ENCODE assay signal across 18 cellular contexts in genomic region chr20:62197321-62197720, GRCh38. TPM values are rescaled to one million over a fixed set of nuclear protein-coding genes. Genes with fewer than 3 reads are reported as not detected.
A peak's percentile ranks its signal among the peaks of the same experiment; 100 is the strongest.
DNase-seq lines count a peak whose midpoint lies in the region; ATAC-seq, FAIRE-seq and TF ChIP-seq lines count a peak whose summit lies in the region.
"Had no signal": no experiment of that assay in that cellular context is flagged by ENCODE, and none has a peak within 500 bp of the region (broad histone marks: within the 10 kb centered on the region; RNA-seq: fewer than 3 reads in every experiment).

No MANE protein-coding gene starts in this region.

- no peak overlapping the region for H2AFZ ChIP-seq in HepG2 (ENCODE audit: low read length)

- FAIRE-seq in HepG2 (lab: Jason Lieb, UNC) = no peak
- FAIRE-seq: A549, GM12878, GM19239, H1 had no signal

- peaks cover 2% of the 10 kb centered on the region for H3K79me2 ChIP-seq in HepG2 (ENCODE audit: insufficient read depth, low read length)

- H3K27me3 ChIP-seq in left ventricle myocardium inferior (ENCODE audit: low read depth) (no peaks in the 10 kb centered on the region), right lobe of liver (no peaks in the 10 kb centered on the region), HepG2 (ENCODE audit: control insufficient read depth in 1 of 2, insufficient read depth in 2 of 2, low read length in 2 of 2) (no peaks in the 10 kb centered on the region), spleen (replicated peaks in 1 of 7) (no peaks in the 10 kb centered on the region)
- H3K27me3 ChIP-seq: BLaER1 treated with 17β-estradiol and CSF1 and Interleukin-3, amounts not matched to agents 10 nM and 100 nM had no signal

- peak; percentile 14 for DNase-seq in Right ventricle myocardium inferior (ENCODE audit: missing footprints)
- DNase-seq in left ventricle myocardium inferior = no peak
- DNase-seq in right lobe of liver = peak in 2 of 3 donors; percentile 1 to 9
- no peak for DNase-seq in HepG2 (ENCODE audit: low spot score)
- peak; percentile 9 for DNase-seq in spleen
- DNase-seq in AG08396 (ENCODE audit: low spot score) = no peak
- DNase-seq: Calu3; CD8-positive, alpha-beta T cell; DMS79 treated with DMSO at 0.1 percent for 48 hours; H9 had no signal

- in situ Hi-C loops in HepG2 (cut with HindIII; ENCODE audit: extremely low pct_ligation_motif_present, low pct_unique_long_range_greater_than_20kb) = no loop called here

- intact Hi-C loops in Right ventricle myocardium inferior (cut with DNase I) = no loop called here
- intact Hi-C loops in left ventricle myocardium inferior (cut with micrococcal nuclease) = no loop called here
- intact Hi-C loops in right lobe of liver (cut with DNase I) = no loop called here
- intact Hi-C loops in HepG2 (cut with micrococcal nuclease; ENCODE audit: unreplicated experiment) = no loop called here
- intact Hi-C loops in spleen (cut with DNase I; ENCODE audit: low total_unique reads) = no loop called here

- no peak for TF ChIP-seq RAD21 in HepG2 (CRISPR knock-in tag; IDR thresholded peaks at IDR 0.05)

- H3K4me2 ChIP-seq in HepG2 (ENCODE audit: low read depth, low read length) = no peak overlapping the region
- H3K4me2 ChIP-seq: A549 had no signal

- no peak overlapping the region for H3K4me3 ChIP-seq in left ventricle myocardium inferior
- no peak overlapping the region for H3K4me3 ChIP-seq in right lobe of liver
- H3K4me3 ChIP-seq in HepG2 (replicated peaks in 1 of 3; ENCODE audit: insufficient read depth in 1 of 3, low read depth in 2 of 3, low read length in 3 of 3) = no peak overlapping the region
- no peak overlapping the region for H3K4me3 ChIP-seq in spleen
- H3K4me3 ChIP-seq: A549; BLaER1 treated with 17β-estradiol and CSF1 and Interleukin-3, amounts not matched to agents 10 nM and 100 nM; GM12878 had no signal

- BruUV-seq in HepG2 (replicated peaks; lab: Mats Ljungman, UMichigan) = no TSS peak

- no peak overlapping the region for H3K27ac ChIP-seq in left ventricle myocardium inferior (replicated peaks)
- no peak overlapping the region for H3K27ac ChIP-seq in right lobe of liver
- no peak overlapping the region for H3K27ac ChIP-seq in HepG2 (ENCODE audit: extremely low read length, insufficient read depth, low read length)
- H3K27ac ChIP-seq in spleen = no peak overlapping the region
- H3K27ac ChIP-seq: 22Rv1, A549 had no signal

- TF ChIP-seq CTCF in left ventricle myocardium inferior (IDR thresholded peaks at IDR 0.05; ENCODE audit: borderline replicate concordance) = no peak
- no peak for TF ChIP-seq CTCF in right lobe of liver (IDR thresholded peaks at IDR 0.05)
- TF ChIP-seq CTCF in HepG2 (CRISPR knock-in tag; IDR thresholded peaks at IDR 0.05) = no peak
- no peak for TF ChIP-seq CTCF in spleen (IDR thresholded peaks at IDR 0.05 in 8 of 11, conservative IDR thresholded peaks at IDR 0.05 in 3 of 11)

- ATAC-seq in Right ventricle myocardium inferior (no peak), right lobe of liver (no peak), HepG2 (no peak), HG03196 (IDR thresholded peaks at IDR 0.05; ENCODE audit: unreplicated experiment) (no peak)
- ATAC-seq: A549; CD8-positive, alpha-beta T cell; GM12878 had no signal

- CTCF ChIA-PET in HepG2 (lab: Yijun Ruan, JAX; ENCODE audit: low intra/inter-chr PET ratio, low total read pairs) = no interaction called here

- H3K9me3 ChIP-seq in left ventricle myocardium inferior (replicated peaks) (no peaks in the 10 kb centered on the region), right lobe of liver (no peaks in the 10 kb centered on the region), HepG2 (ENCODE audit: low read length) (no peaks in the 10 kb centered on the region), spleen (no peaks in the 10 kb centered on the region)
- H3K9me3 ChIP-seq: A549; BLaER1 treated with 17β-estradiol and CSF1 and Interleukin-3, amounts not matched to agents 10 nM and 100 nM had no signal

- H4K20me1 ChIP-seq in HepG2 (ENCODE audit: insufficient read depth, low read length) = no peaks in the 10 kb centered on the region

- H3K36me3 ChIP-seq in left ventricle myocardium inferior (peaks cover 86% of the 10 kb centered on the region), right lobe of liver (peaks cover 0 to 60% (median 21%) of the 10 kb centered on the region in 4 donors), HepG2 (replicated peaks in 1 of 2; ENCODE audit: control insufficient read depth in 1 of 2, insufficient read depth in 2 of 2, low read length in 2 of 2) (peaks cover 40 to 65% of the 10 kb centered on the region in 2 experiments), spleen (peaks cover 0 to 100% (median 75%) of the 10 kb centered on the region in 6 donors)

- WGBS in right lobe of liver (ENCODE audit: insufficient coverage, low coverage, low lambda C conversion rate, missing lambda C conversion rate) = 78% methylated on average over 9 of the region's 9 CpGs
- 97% methylated on average over 9 of the region's 9 CpGs for WGBS in HepG2 (ENCODE audit: low lambda C conversion rate)
- 83 to 99% (median 91%) methylated on average over 9 of the region's 9 CpGs for WGBS in spleen, 5 donors

- TF ChIP-seq POLR2A in right lobe of liver (IDR thresholded peaks at IDR 0.05) = no peak
- TF ChIP-seq POLR2A in HepG2 (IDR thresholded peaks at IDR 0.05; ENCODE audit: insufficient read depth in 1 of 2, low read depth in 2 of 2, low read length in 2 of 2) = no peak
- no peak for TF ChIP-seq POLR2A in spleen (IDR thresholded peaks at IDR 0.05)

- no peak overlapping the region for H3K9ac ChIP-seq in HepG2 (ENCODE audit: insufficient read depth, low read depth, low read length)

- TF ChIP-seq EP300 in HepG2 (IDR thresholded peaks at IDR 0.05; ENCODE audit: low read depth in 2 of 2, low read length in 2 of 2) = no peak
- no peak for TF ChIP-seq EP300 in HepG2 (CRISPR knock-in tag; IDR thresholded peaks at IDR 0.05; ENCODE audit: borderline replicate concordance)

- POLR2A ChIA-PET in HepG2 (lab: Yijun Ruan, JAX) = interaction anchor here (1.1 kb wide), 1 partner anchor 9 kb away, joined by 3 read pairs; no protein-coding TSS in a partner anchor

- H3K4me1 ChIP-seq in left ventricle myocardium inferior (peaks cover 10% of the 10 kb centered on the region), right lobe of liver (peaks cover 0 to 10% (median 0%) of the 10 kb centered on the region in 4 donors), HepG2 (ENCODE audit: insufficient read depth, low read length) (no peaks in the 10 kb centered on the region), spleen (peaks cover 3 to 36% (median 16%) of the 10 kb centered on the region in 6 donors)
- H3K4me1 ChIP-seq: A549 had no signal

RNA-seq across cellular contexts. Expression of gene MTG2, which starts 14.5 kb away (rescaled TPM):
- total RNA-seq in Right ventricle myocardium inferior = 21.6 TPM
- 25.9 TPM for total RNA-seq in left ventricle myocardium inferior
- total RNA-seq in right lobe of liver = 10 to 100 TPM; 27.0 to 45.6 (median 31.8) TPM
- 31.3 and 37.8 TPM in 2 replicates for total RNA-seq in HepG2 (2016; rRNA removed; fragmentation: Illumina TruSeq; extraction: Trizol)
- total RNA-seq in HepG2 (2016; cell fraction: cytosol; rRNA removed; fragmentation: Illumina TruSeq; extraction: Trizol; ENCODE audit: low read depth) = 14.9 and 15.3 TPM in 2 replicates
- 30.0 and 35.2 TPM in 2 replicates for total RNA-seq in HepG2 (2016; cell fraction: insoluble cytoplasmic fraction; rRNA removed; fragmentation: Illumina TruSeq; extraction: Trizol)
- total RNA-seq in HepG2 (2016; cell fraction: membrane; rRNA removed; fragmentation: Illumina TruSeq; extraction: Trizol) = 20.4 and 23.8 TPM in 2 replicates
- total RNA-seq in HepG2 (2016; cell fraction: nucleus; rRNA removed; fragmentation: Illumina TruSeq; extraction: Trizol) = 23.8 and 28.4 TPM in 2 replicates
- polyA plus RNA-seq in HepG2 (2011; rRNA removed) = 20.4 and 22.5 TPM in 2 replicates
- polyA plus RNA-seq in HepG2 (2011; cell fraction: cytosol; rRNA removed) = 19.5 and 23.4 TPM in 2 replicates
- polyA plus RNA-seq in HepG2 (2011; cell fraction: nucleus; rRNA removed) = 31.1 and 31.2 TPM in 2 replicates
- polyA plus RNA-seq in HepG2 (2012) = 21.4 and 26.9 TPM in 2 replicates
- polyA plus RNA-seq in HepG2 (2016; cell fraction: cytosol; fragmentation: Illumina TruSeq; extraction: Trizol; ENCODE audit: low read depth) = 13.5 and 13.6 TPM in 2 replicates
- 33.7 and 36.3 TPM in 2 replicates for polyA plus RNA-seq in HepG2 (2016; cell fraction: insoluble cytoplasmic fraction; fragmentation: Illumina TruSeq; extraction: Trizol; ENCODE audit: low read depth)
- polyA plus RNA-seq in HepG2 (2016; cell fraction: membrane; fragmentation: Illumina TruSeq; extraction: Trizol; ENCODE audit: low read depth) = 18.0 and 19.8 TPM in 2 replicates
- polyA plus RNA-seq in HepG2 (2016; cell fraction: nucleus; fragmentation: Illumina TruSeq; extraction: Trizol; ENCODE audit: insufficient read depth, low read depth) = 87.6 and 92.7 TPM in 2 replicates
- 27.2 and 36.2 TPM in 2 replicates for polyA minus RNA-seq in HepG2 (2011; rRNA and poly(A)+ RNA removed; ENCODE audit: low replicate concordance)
- polyA minus RNA-seq in HepG2 (2011; cell fraction: cytosol; rRNA and poly(A)+ RNA removed) = 13.0 and 15.4 TPM in 2 replicates
- 16.7 and 20.9 TPM in 2 replicates for polyA minus RNA-seq in HepG2 (2011; cell fraction: nucleus; rRNA and poly(A)+ RNA removed)
- total RNA-seq in spleen = 10 to 100 TPM; 22.6 to 39.8 (median 37.5) TPM
- 10 to 100 TPM; 26.9 to 41.3 (median 37.7) TPM for polyA plus RNA-seq in spleen

RNA-seq across cellular contexts. Expression of gene HRH3, which starts 22.8 kb away (rescaled TPM):
- total RNA-seq in Right ventricle myocardium inferior (not detected), left ventricle myocardium inferior (not detected), right lobe of liver (not detected), HepG2 (2016; rRNA removed; fragmentation: Illumina TruSeq; extraction: Trizol) (0.10 and 0.18 TPM in 2 replicates), spleen (not detected)
- 0.10 TPM in 1 of 2 replicates, not detected in the other for total RNA-seq in HepG2 (2016; cell fraction: cytosol; rRNA removed; fragmentation: Illumina TruSeq; extraction: Trizol; ENCODE audit: low read depth)
- total RNA-seq in HepG2 (2016; cell fraction: insoluble cytoplasmic fraction; rRNA removed; fragmentation: Illumina TruSeq; extraction: Trizol) = 0.06 TPM in 1 of 2 replicates, not detected in the other
- 0.12 and 0.14 TPM in 2 replicates for total RNA-seq in HepG2 (2016; cell fraction: membrane; rRNA removed; fragmentation: Illumina TruSeq; extraction: Trizol)
- total RNA-seq in HepG2 (2016; cell fraction: nucleus; rRNA removed; fragmentation: Illumina TruSeq; extraction: Trizol) = not detected in 2 replicates
- polyA plus RNA-seq in HepG2 (2011; rRNA removed) (not detected in 2 replicates), spleen (not detected)
- polyA plus RNA-seq in HepG2 (2011; cell fraction: cytosol; rRNA removed) = not detected in 2 replicates
- not detected in 2 replicates for polyA plus RNA-seq in HepG2 (2011; cell fraction: nucleus; rRNA removed)
- polyA plus RNA-seq in HepG2 (2012) = 0.08 TPM in 1 of 2 replicates, not detected in the other
- 0.08 TPM in 1 of 2 replicates, not detected in the other for polyA plus RNA-seq in HepG2 (2016; cell fraction: cytosol; fragmentation: Illumina TruSeq; extraction: Trizol; ENCODE audit: low read depth)
- polyA plus RNA-seq in HepG2 (2016; cell fraction: insoluble cytoplasmic fraction; fragmentation: Illumina TruSeq; extraction: Trizol; ENCODE audit: low read depth) = 0.34 TPM in 1 of 2 replicates, not detected in the other
- polyA plus RNA-seq in HepG2 (2016; cell fraction: membrane; fragmentation: Illumina TruSeq; extraction: Trizol; ENCODE audit: low read depth) = 0.17 TPM in 2 replicates
- polyA plus RNA-seq in HepG2 (2016; cell fraction: nucleus; fragmentation: Illumina TruSeq; extraction: Trizol; ENCODE audit: insufficient read depth, low read depth) = not detected in 2 replicates
- not detected in 2 replicates for polyA minus RNA-seq in HepG2 (2011; rRNA and poly(A)+ RNA removed; ENCODE audit: low replicate concordance)
- polyA minus RNA-seq in HepG2 (2011; cell fraction: cytosol; rRNA and poly(A)+ RNA removed) = not detected in 2 replicates
- not detected in 2 replicates for polyA minus RNA-seq in HepG2 (2011; cell fraction: nucleus; rRNA and poly(A)+ RNA removed)
- total RNA-seq: Calu3; CD8-positive, alpha-beta T cell; GM12878; HT-29 had no signal
- polyA plus RNA-seq: A549, GM12878 had no signal

RNA-seq across cellular contexts. Expression of gene OSBPL2, which starts 41.0 kb away (rescaled TPM):
- total RNA-seq in Right ventricle myocardium inferior = 59.5 TPM
- total RNA-seq in left ventricle myocardium inferior = 55.3 TPM
- total RNA-seq in right lobe of liver = 10 to 100 TPM; 15.6 to 27.8 (median 21.2) TPM
- total RNA-seq in HepG2 (2016; rRNA removed; fragmentation: Illumina TruSeq; extraction: Trizol) = 37.4 and 41.5 TPM in 2 replicates
- 19.3 and 19.7 TPM in 2 replicates for total RNA-seq in HepG2 (2016; cell fraction: cytosol; rRNA removed; fragmentation: Illumina TruSeq; extraction: Trizol; ENCODE audit: low read depth)
- 37.3 and 39.8 TPM in 2 replicates for total RNA-seq in HepG2 (2016; cell fraction: insoluble cytoplasmic fraction; rRNA removed; fragmentation: Illumina TruSeq; extraction: Trizol)
- 18.5 and 19.9 TPM in 2 replicates for total RNA-seq in HepG2 (2016; cell fraction: membrane; rRNA removed; fragmentation: Illumina TruSeq; extraction: Trizol)
- total RNA-seq in HepG2 (2016; cell fraction: nucleus; rRNA removed; fragmentation: Illumina TruSeq; extraction: Trizol) = 31.6 and 31.7 TPM in 2 replicates
- polyA plus RNA-seq in HepG2 (2011; rRNA removed) = 18.5 and 20.5 TPM in 2 replicates
- 11.8 and 12.2 TPM in 2 replicates for polyA plus RNA-seq in HepG2 (2011; cell fraction: cytosol; rRNA removed)
- 64.3 and 72.2 TPM in 2 replicates for polyA plus RNA-seq in HepG2 (2011; cell fraction: nucleus; rRNA removed)
- 29.8 and 30.8 TPM in 2 replicates for polyA plus RNA-seq in HepG2 (2012)
- polyA plus RNA-seq in HepG2 (2016; cell fraction: cytosol; fragmentation: Illumina TruSeq; extraction: Trizol; ENCODE audit: low read depth) = 3.5 and 4.8 TPM in 2 replicates
- 31.7 and 35.2 TPM in 2 replicates for polyA plus RNA-seq in HepG2 (2016; cell fraction: insoluble cytoplasmic fraction; fragmentation: Illumina TruSeq; extraction: Trizol; ENCODE audit: low read depth)
- polyA plus RNA-seq in HepG2 (2016; cell fraction: membrane; fragmentation: Illumina TruSeq; extraction: Trizol; ENCODE audit: low read depth) = 9.5 and 9.7 TPM in 2 replicates
- polyA plus RNA-seq in HepG2 (2016; cell fraction: nucleus; fragmentation: Illumina TruSeq; extraction: Trizol; ENCODE audit: insufficient read depth, low read depth) = 69.1 and 71.6 TPM in 2 replicates
- polyA minus RNA-seq in HepG2 (2011; rRNA and poly(A)+ RNA removed; ENCODE audit: low replicate concordance) = 28.3 and 39.1 TPM in 2 replicates
- polyA minus RNA-seq in HepG2 (2011; cell fraction: cytosol; rRNA and poly(A)+ RNA removed) = 11.3 and 14.2 TPM in 2 replicates
- polyA minus RNA-seq in HepG2 (2011; cell fraction: nucleus; rRNA and poly(A)+ RNA removed) = 62.2 and 69.3 TPM in 2 replicates
- 10 to 100 TPM; 40.6 to 81.7 (median 64.8) TPM for total RNA-seq in spleen
- polyA plus RNA-seq in spleen = 10 to 100 TPM in 2 of 3 donors, 1 to 10 TPM in 1; 9.2 to 19.6 (median 14.0) TPM

RNA-seq across cellular contexts. Expression of gene SS18L1, which starts 53.8 kb away (rescaled TPM):
- total RNA-seq in Right ventricle myocardium inferior (7.8 TPM), left ventricle myocardium inferior (9.0 TPM), right lobe of liver (10 to 100 TPM; 14.1 to 26.5 (median 23.7) TPM), HepG2 (2016; rRNA removed; fragmentation: Illumina TruSeq; extraction: Trizol) (15.3 and 17.8 TPM in 2 replicates), spleen (10 to 100 TPM; 13.0 to 18.6 (median 14.3) TPM)
- 8.6 and 10.0 TPM in 2 replicates for total RNA-seq in HepG2 (2016; cell fraction: cytosol; rRNA removed; fragmentation: Illumina TruSeq; extraction: Trizol; ENCODE audit: low read depth)
- 14.3 and 17.3 TPM in 2 replicates for total RNA-seq in HepG2 (2016; cell fraction: insoluble cytoplasmic fraction; rRNA removed; fragmentation: Illumina TruSeq; extraction: Trizol)
- 13.2 and 13.6 TPM in 2 replicates for total RNA-seq in HepG2 (2016; cell fraction: membrane; rRNA removed; fragmentation: Illumina TruSeq; extraction: Trizol)
- total RNA-seq in HepG2 (2016; cell fraction: nucleus; rRNA removed; fragmentation: Illumina TruSeq; extraction: Trizol) = 21.3 and 26.0 TPM in 2 replicates
- polyA plus RNA-seq in HepG2 (2011; rRNA removed) (27.6 and 32.0 TPM in 2 replicates), spleen (10 to 100 TPM in 1 of 3 donors, 1 to 10 TPM in 2; 6.7 to 11.0 (median 8.4) TPM)
- polyA plus RNA-seq in HepG2 (2011; cell fraction: cytosol; rRNA removed) = 13.9 and 24.3 TPM in 2 replicates
- polyA plus RNA-seq in HepG2 (2011; cell fraction: nucleus; rRNA removed) = 94.6 and 141 TPM in 2 replicates
- polyA plus RNA-seq in HepG2 (2012) = 16.9 and 17.6 TPM in 2 replicates
- 2.6 and 2.8 TPM in 2 replicates for polyA plus RNA-seq in HepG2 (2016; cell fraction: cytosol; fragmentation: Illumina TruSeq; extraction: Trizol; ENCODE audit: low read depth)
- polyA plus RNA-seq in HepG2 (2016; cell fraction: insoluble cytoplasmic fraction; fragmentation: Illumina TruSeq; extraction: Trizol; ENCODE audit: low read depth) = 12.8 and 13.4 TPM in 2 replicates
- 5.4 and 6.3 TPM in 2 replicates for polyA plus RNA-seq in HepG2 (2016; cell fraction: membrane; fragmentation: Illumina TruSeq; extraction: Trizol; ENCODE audit: low read depth)
- polyA plus RNA-seq in HepG2 (2016; cell fraction: nucleus; fragmentation: Illumina TruSeq; extraction: Trizol; ENCODE audit: insufficient read depth, low read depth) = 60.6 and 69.1 TPM in 2 replicates
- 32.8 and 53.5 TPM in 2 replicates for polyA minus RNA-seq in HepG2 (2011; rRNA and poly(A)+ RNA removed; ENCODE audit: low replicate concordance)
- polyA minus RNA-seq in HepG2 (2011; cell fraction: cytosol; rRNA and poly(A)+ RNA removed) = 14.5 and 16.4 TPM in 2 replicates
- 30.1 and 33.4 TPM in 2 replicates for polyA minus RNA-seq in HepG2 (2011; cell fraction: nucleus; rRNA and poly(A)+ RNA removed)

RNA-seq across cellular contexts. Expression of gene PSMA7, which starts 54.1 kb away (rescaled TPM):
- 230 TPM for total RNA-seq in Right ventricle myocardium inferior
- total RNA-seq in left ventricle myocardium inferior = 233 TPM
- total RNA-seq in right lobe of liver = 100 to 1,000 TPM; 108 to 268 (median 116) TPM
- 531 and 639 TPM in 2 replicates for total RNA-seq in HepG2 (2016; rRNA removed; fragmentation: Illumina TruSeq; extraction: Trizol)
- total RNA-seq in HepG2 (2016; cell fraction: cytosol; rRNA removed; fragmentation: Illumina TruSeq; extraction: Trizol; ENCODE audit: low read depth) = 280 and 300 TPM in 2 replicates
- total RNA-seq in HepG2 (2016; cell fraction: insoluble cytoplasmic fraction; rRNA removed; fragmentation: Illumina TruSeq; extraction: Trizol) = 555 and 661 TPM in 2 replicates
- 259 and 300 TPM in 2 replicates for total RNA-seq in HepG2 (2016; cell fraction: membrane; rRNA removed; fragmentation: Illumina TruSeq; extraction: Trizol)
- total RNA-seq in HepG2 (2016; cell fraction: nucleus; rRNA removed; fragmentation: Illumina TruSeq; extraction: Trizol) = 259 and 270 TPM in 2 replicates
- 571 and 631 TPM in 2 replicates for polyA plus RNA-seq in HepG2 (2011; rRNA removed)
- polyA plus RNA-seq in HepG2 (2011; cell fraction: cytosol; rRNA removed) = 539 and 602 TPM in 2 replicates
- polyA plus RNA-seq in HepG2 (2011; cell fraction: nucleus; rRNA removed) = 375 and 401 TPM in 2 replicates
- polyA plus RNA-seq in HepG2 (2012) = 283 and 330 TPM in 2 replicates
- 290 and 328 TPM in 2 replicates for polyA plus RNA-seq in HepG2 (2016; cell fraction: cytosol; fragmentation: Illumina TruSeq; extraction: Trizol; ENCODE audit: low read depth)
- polyA plus RNA-seq in HepG2 (2016; cell fraction: insoluble cytoplasmic fraction; fragmentation: Illumina TruSeq; extraction: Trizol; ENCODE audit: low read depth) = 656 and 720 TPM in 2 replicates
- 233 and 270 TPM in 2 replicates for polyA plus RNA-seq in HepG2 (2016; cell fraction: membrane; fragmentation: Illumina TruSeq; extraction: Trizol; ENCODE audit: low read depth)
- 418 and 431 TPM in 2 replicates for polyA plus RNA-seq in HepG2 (2016; cell fraction: nucleus; fragmentation: Illumina TruSeq; extraction: Trizol; ENCODE audit: insufficient read depth, low read depth)
- 380 and 541 TPM in 2 replicates for polyA minus RNA-seq in HepG2 (2011; rRNA and poly(A)+ RNA removed; ENCODE audit: low replicate concordance)
- polyA minus RNA-seq in HepG2 (2011; cell fraction: cytosol; rRNA and poly(A)+ RNA removed) = 93.0 and 111 TPM in 2 replicates
- 111 and 120 TPM in 2 replicates for polyA minus RNA-seq in HepG2 (2011; cell fraction: nucleus; rRNA and poly(A)+ RNA removed)
- total RNA-seq in spleen = 100 to 1,000 TPM; 157 to 247 (median 180) TPM
- 100 to 1,000 TPM; 178 to 281 (median 235) TPM for polyA plus RNA-seq in spleen

Comparison
In these comparisons a context has a peak if more than half of its experiments do, and no peak if none do; other contexts are left out.
1. DNase-seq: peak in Right ventricle myocardium inferior (single experiment), right lobe of liver (2 of 3) and spleen (single experiment); none in left ventricle myocardium inferior (single experiment), HepG2 (single experiment) and AG08396 (single experiment).